Comparison of ENCODE assay signal across 13 cellular contexts in the genomic region with DNA sequence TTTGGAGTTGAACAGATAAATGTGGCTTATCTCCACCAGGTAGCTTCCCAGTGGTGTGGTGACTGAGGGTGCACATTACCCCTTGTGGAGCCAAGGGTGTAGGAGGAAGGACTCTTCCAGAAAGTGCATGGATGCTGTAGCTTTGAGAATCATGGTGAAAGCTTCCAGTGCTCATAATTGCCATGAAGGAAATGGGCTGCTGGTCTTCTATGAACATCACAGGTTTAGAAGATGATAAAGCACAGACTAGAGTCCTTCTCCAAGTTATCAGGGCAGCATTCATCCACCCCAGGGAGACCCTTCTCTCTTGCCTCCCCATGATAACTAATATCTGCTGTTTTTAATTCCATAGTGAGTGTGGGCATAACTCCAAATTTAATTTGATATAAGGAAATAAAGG.
DNase-seq lines count a peak whose midpoint lies in the region; TF ChIP-seq lines count a peak whose summit lies in the region.
"Had no signal": no experiment of that assay in that cellular context is flagged by ENCODE, and none has a peak within 500 bp of the region (broad histone marks: within the 10 kb centered on the region; RNA-seq: fewer than 3 reads in every experiment).

No MANE protein-coding gene starts in this region.

- no peaks in the 10 kb centered on the region for H3K9me3 ChIP-seq in transverse colon
- H3K9me3 ChIP-seq: BE2C had no signal

- CTCF ChIA-PET in Calu3 (lab: Charles Lee), result no interaction called here

- H3K27me3 ChIP-seq in transverse colon, result no peaks in the 10 kb centered on the region
- H3K27me3 ChIP-seq: BE2C had no signal

- BruUV-seq in Calu3 (replicated peaks; lab: Mats Ljungman, UMichigan), result no TSS peak

- intact Hi-C loops in CD14-positive monocyte (cut with micrococcal nuclease), result loop anchor here in 1 of 2 donors (5.0 kb wide), 1 partner anchor 95 kb away; a partner anchor contains a TSS
- intact Hi-C loops in Calu3 (cut with micrococcal nuclease; ENCODE audit: unreplicated experiment), result no loop called here
- intact Hi-C loops in dendritic cell treated with granulocyte-macrophage colony-stimulating factor and Interleukin-4, amounts not matched to agents 40 ng/mL and 50 ng/mL, for 4 days (cut with micrococcal nuclease), result loop anchor here (5.0 kb wide), 1 partner anchor 35 kb away; no protein-coding TSS in a partner anchor
- intact Hi-C loops in transverse colon (cut with DNase I; ENCODE audit: low total_unique reads), result loop anchor here (10.0 kb wide), 1 partner anchor 1567 kb away; no protein-coding TSS in a partner anchor

- peak overlapping the region; percentile 75 to 86 (median 84) for H3K27ac ChIP-seq in transverse colon

- H3K4me3 Mint-ChIP-seq in CD14-positive monocyte (no peak overlapping the region), Calu3 (ENCODE audit: low read depth, unreplicated experiment) (no peak overlapping the region)
- no peak overlapping the region for H3K4me3 Mint-ChIP-seq in dendritic cell treated with granulocyte-macrophage colony-stimulating factor and Interleukin-4, amounts not matched to agents 40 ng/mL and 50 ng/mL, for 4 days
- H3K4me3 Mint-ChIP-seq: CD4-positive, alpha-beta T cell; H9 had no signal

- peak overlapping the region in 5 of 7 donors; percentile 55 to 81 (median 75) for H3K27ac Mint-ChIP-seq in CD14-positive monocyte
- peak overlapping the region; percentile 98 for H3K27ac Mint-ChIP-seq in Calu3 (ENCODE audit: unreplicated experiment)
- peak overlapping the region; percentile 71 for H3K27ac Mint-ChIP-seq in dendritic cell treated with granulocyte-macrophage colony-stimulating factor and Interleukin-4, amounts not matched to agents 40 ng/mL and 50 ng/mL, for 4 days
- H3K27ac Mint-ChIP-seq: CD4-positive, alpha-beta T cell; H9 had no signal

- H3K36me3 Mint-ChIP-seq in CD14-positive monocyte, result no peaks in the 10 kb centered on the region
- H3K36me3 Mint-ChIP-seq in Calu3 (ENCODE audit: insufficient read depth, unreplicated experiment), result peaks cover 15% of the 10 kb centered on the region
- H3K36me3 Mint-ChIP-seq in dendritic cell treated with granulocyte-macrophage colony-stimulating factor and Interleukin-4, amounts not matched to agents 40 ng/mL and 50 ng/mL, for 4 days (ENCODE audit: low read depth), result no peaks in the 10 kb centered on the region

- in situ Hi-C loops in transverse colon (cut with MboI; ENCODE audit: low pct_ligation_motif_present in 1 of 4, low pct_unique_long_range_greater_than_20kb in 1 of 4, low sequenced_read_pairs in 3 of 4), result no loop called here

- DNase-seq in CD14-positive monocyte (ENCODE audit: low spot score), result no peak
- no peak for DNase-seq in Calu3
- DNase-seq in transverse colon, result no peak
- no peak for DNase-seq in glomerular visceral epithelial cell (ENCODE audit: extremely low spot score)
- no peak for DNase-seq in NCI-H1105 (lab: John Stamatoyannopoulos, UW)
- DNase-seq: ACHN; BE2C; C1 segment of cervical spinal cord; CD4-positive, alpha-beta T cell; DMS79 treated with DMSO at 0.1 percent for 48 hours; GF-D8; H9 had no signal

- H3K4me1 Mint-ChIP-seq in CD14-positive monocyte (peaks cover 58% of the 10 kb centered on the region), Calu3 (ENCODE audit: low read depth, unreplicated experiment) (peaks cover 70% of the 10 kb centered on the region)
- H3K4me1 Mint-ChIP-seq in dendritic cell treated with granulocyte-macrophage colony-stimulating factor and Interleukin-4, amounts not matched to agents 40 ng/mL and 50 ng/mL, for 4 days (ENCODE audit: low read depth), result peaks cover 35% of the 10 kb centered on the region
- H3K4me1 Mint-ChIP-seq: H9 had no signal

- TF ChIP-seq EP300 in transverse colon (IDR thresholded peaks at IDR 0.05; ENCODE audit: low read depth), result no peak

- peaks cover 10 to 81% (median 27%) of the 10 kb centered on the region in 4 donors for H3K4me1 ChIP-seq in transverse colon

- H3K4me3 ChIP-seq in transverse colon, result no peak overlapping the region

- H3K27me3 Mint-ChIP-seq in CD14-positive monocyte (ENCODE audit: low read depth in 3 of 3), result no peaks in the 10 kb centered on the region
- H3K27me3 Mint-ChIP-seq in Calu3 (ENCODE audit: unreplicated experiment), result no peaks in the 10 kb centered on the region
- H3K27me3 Mint-ChIP-seq in dendritic cell treated with granulocyte-macrophage colony-stimulating factor and Interleukin-4, amounts not matched to agents 40 ng/mL and 50 ng/mL, for 4 days, result no peaks in the 10 kb centered on the region
- H3K27me3 Mint-ChIP-seq: CD4-positive, alpha-beta T cell had no signal

- no peak for TF ChIP-seq POLR2A in transverse colon (IDR thresholded peaks at IDR 0.05)

- TF ChIP-seq CTCF in CD14-positive monocyte (IDR thresholded peaks at IDR 0.05) (no peak), Calu3 (IDR thresholded peaks at IDR 0.05; ENCODE audit: unreplicated experiment) (no peak), transverse colon (IDR thresholded peaks at IDR 0.05) (no peak)

- no peaks in the 10 kb centered on the region for H3K36me3 ChIP-seq in transverse colon
- H3K36me3 ChIP-seq: BE2C had no signal

- H3K9me3 Mint-ChIP-seq in CD14-positive monocyte (no peaks in the 10 kb centered on the region), Calu3 (ENCODE audit: low read depth, unreplicated experiment) (no peaks in the 10 kb centered on the region)
- H3K9me3 Mint-ChIP-seq in dendritic cell treated with granulocyte-macrophage colony-stimulating factor and Interleukin-4, amounts not matched to agents 40 ng/mL and 50 ng/mL, for 4 days, result no peaks in the 10 kb centered on the region
- H3K9me3 Mint-ChIP-seq: CD4-positive, alpha-beta T cell; H9 had no signal
